In the genomic region with DNA sequence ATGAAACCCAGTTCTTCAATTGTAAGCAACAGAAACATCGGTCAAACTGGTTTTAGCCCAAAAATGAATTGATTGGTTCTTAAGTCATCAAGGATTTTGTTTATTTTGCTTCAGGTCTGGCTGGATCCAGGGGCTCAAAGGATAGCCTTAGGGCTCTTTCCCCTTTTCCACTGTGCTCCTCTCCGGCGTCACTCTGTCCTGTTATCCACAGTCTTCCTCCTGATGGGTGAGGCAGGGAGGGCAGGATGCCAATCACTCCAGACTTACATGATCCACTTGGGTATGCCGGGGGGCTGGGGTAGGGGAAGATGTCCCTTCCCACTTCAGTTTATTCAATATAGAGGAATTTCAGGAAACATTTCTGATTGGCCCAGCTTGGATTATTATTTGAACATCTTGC, we compare ENCODE assay signal across 17 cellular contexts. TPM values are rescaled to one million over a fixed set of nuclear protein-coding genes. Genes with fewer than 3 reads are reported as not detected.
DNase-seq lines count a peak whose midpoint lies in the region; ATAC-seq and TF ChIP-seq lines count a peak whose summit lies in the region.
"Had no signal": no experiment of that assay in that cellular context is flagged by ENCODE, and none has a peak within 500 bp of the region (broad histone marks: within the 10 kb centered on the region; RNA-seq: fewer than 3 reads in every experiment).

No MANE protein-coding gene starts in this region.

- H3K4me1 Mint-ChIP-seq in activated CD4-positive, alpha-beta T cell treated with anti-CD3 and anti-CD28 coated beads, Interleukin-2, amount 10 ng/mL, durations not matched to agents 7 days and 5 days: no peaks in the 10 kb centered on the region
- peaks cover 3% of the 10 kb centered on the region for H3K4me1 Mint-ChIP-seq in activated CD4-positive, alpha-beta T cell treated with anti-CD3 and anti-CD28 coated beads, Interleukin-2, amount 10 ng/mL, durations not matched to agents 24 days and 14 days
- H3K4me1 Mint-ChIP-seq in HFFc6 (ENCODE audit: low read depth) (peaks cover 9% of the 10 kb centered on the region), WTC11 (peaks cover 11% of the 10 kb centered on the region)
- no peaks in the 10 kb centered on the region for H3K4me1 Mint-ChIP-seq in stimulated activated effector memory CD8-positive, alpha-beta T cell treated with anti-CD3 and anti-CD28 coated beads, Interleukin-12 subunit alpha, Interleukin-12 subunit beta, amount 100 ng/mL, for 72 hours

- H3K27ac Mint-ChIP-seq in activated CD4-positive, alpha-beta T cell treated with anti-CD3 and anti-CD28 coated beads, Interleukin-2, amount 10 ng/mL, durations not matched to agents 7 days and 5 days: peak overlapping the region; percentile 0
- no peak overlapping the region for H3K27ac Mint-ChIP-seq in activated CD4-positive, alpha-beta T cell treated with anti-CD3 and anti-CD28 coated beads, Interleukin-2, amount 10 ng/mL, durations not matched to agents 24 days and 14 days
- H3K27ac Mint-ChIP-seq in HFFc6 (0 out of 2 replicates have a peak overlapping the region, but pooled peaks have one; percentile 14), WTC11 (no peak overlapping the region)
- peak overlapping the region; percentile 74 for H3K27ac Mint-ChIP-seq in stimulated activated effector memory CD8-positive, alpha-beta T cell treated with anti-CD3 and anti-CD28 coated beads, Interleukin-12 subunit alpha, Interleukin-12 subunit beta, amount 100 ng/mL, for 72 hours

- H3K9me3 Mint-ChIP-seq in activated CD4-positive, alpha-beta T cell treated with anti-CD3 and anti-CD28 coated beads, Interleukin-2, amount 10 ng/mL, durations not matched to agents 7 days and 5 days: no peaks in the 10 kb centered on the region
- H3K9me3 Mint-ChIP-seq in activated CD4-positive, alpha-beta T cell treated with anti-CD3 and anti-CD28 coated beads, Interleukin-2, amount 10 ng/mL, durations not matched to agents 24 days and 14 days: no peaks in the 10 kb centered on the region
- no peaks in the 10 kb centered on the region for H3K9me3 Mint-ChIP-seq in HFFc6
- no peaks in the 10 kb centered on the region for H3K9me3 Mint-ChIP-seq in stimulated activated effector memory CD8-positive, alpha-beta T cell treated with anti-CD3 and anti-CD28 coated beads, Interleukin-12 subunit alpha, Interleukin-12 subunit beta, amount 100 ng/mL, for 72 hours
- no peaks in the 10 kb centered on the region for H3K9me3 Mint-ChIP-seq in WTC11

- CTCF ChIA-PET in activated CD4-positive, alpha-beta T cell treated with anti-CD3 and anti-CD28 coated beads, Interleukin-2, amount 10 ng/mL, durations not matched to agents 7 days and 5 days (lab: Charles Lee): no interaction called here
- CTCF ChIA-PET in WTC11 (lab: Charles Lee): no interaction called here

- intact Hi-C loops in activated CD4-positive, alpha-beta T cell treated with anti-CD3 and anti-CD28 coated beads, Interleukin-2, amount 10 ng/mL, durations not matched to agents 24 days and 14 days (cut with micrococcal nuclease): no loop called here

- TF ChIP-seq CTCF in HFFc6 (IDR thresholded peaks at IDR 0.05) (no peak), WTC11 (IDR thresholded peaks at IDR 0.05) (no peak)

- H3K4me3 Mint-ChIP-seq in activated CD4-positive, alpha-beta T cell treated with anti-CD3 and anti-CD28 coated beads, Interleukin-2, amount 10 ng/mL, durations not matched to agents 7 days and 5 days: no peak overlapping the region
- H3K4me3 Mint-ChIP-seq in activated CD4-positive, alpha-beta T cell treated with anti-CD3 and anti-CD28 coated beads, Interleukin-2, amount 10 ng/mL, durations not matched to agents 24 days and 14 days: no peak overlapping the region
- H3K4me3 Mint-ChIP-seq in HFFc6 (no peak overlapping the region), WTC11 (no peak overlapping the region)
- H3K4me3 Mint-ChIP-seq in stimulated activated effector memory CD8-positive, alpha-beta T cell treated with anti-CD3 and anti-CD28 coated beads, Interleukin-12 subunit alpha, Interleukin-12 subunit beta, amount 100 ng/mL, for 72 hours: no peak overlapping the region

- POLR2A ChIA-PET in activated CD4-positive, alpha-beta T cell treated with anti-CD3 and anti-CD28 coated beads, Interleukin-2, amount 10 ng/mL, durations not matched to agents 7 days and 5 days (lab: Charles Lee): no interaction called here
- POLR2A ChIA-PET in WTC11 (lab: Charles Lee): no interaction called here

- H3K27me3 Mint-ChIP-seq in activated CD4-positive, alpha-beta T cell treated with anti-CD3 and anti-CD28 coated beads, Interleukin-2, amount 10 ng/mL, durations not matched to agents 7 days and 5 days: no peaks in the 10 kb centered on the region
- no peaks in the 10 kb centered on the region for H3K27me3 Mint-ChIP-seq in activated CD4-positive, alpha-beta T cell treated with anti-CD3 and anti-CD28 coated beads, Interleukin-2, amount 10 ng/mL, durations not matched to agents 24 days and 14 days
- H3K27me3 Mint-ChIP-seq in HFFc6 (ENCODE audit: insufficient read depth) (peaks cover 3% of the 10 kb centered on the region), WTC11 (ENCODE audit: low read depth) (no peaks in the 10 kb centered on the region)

- DNase-seq in activated CD4-positive, alpha-beta T cell treated with anti-CD3 and anti-CD28 coated beads, Interleukin-2, amount 10 ng/mL, durations not matched to agents 7 days and 5 days: no peak
- no peak for DNase-seq in activated CD4-positive, alpha-beta T cell treated with anti-CD3 and anti-CD28 coated beads, Interleukin-2, amount 10 ng/mL, durations not matched to agents 24 days and 14 days
- DNase-seq in HFFc6 (no peak), mesenteric fat pad (ENCODE audit: low spot score) (peak; percentile 64), GOT3 (lab: John Stamatoyannopoulos, UW) (no peak), WTC11 (ENCODE audit: low spot score) (no peak), H4 (ENCODE audit: low spot score) (no peak)
- DNase-seq in stimulated activated effector memory CD8-positive, alpha-beta T cell treated with anti-CD3 and anti-CD28 coated beads, Interleukin-12 subunit alpha, Interleukin-12 subunit beta, amount 100 ng/mL, for 72 hours (ENCODE audit: low spot score in 2 of 2): no peak
- DNase-seq: AML-193, DND-41, NCI-H1417, NCI-H187, NCI-H2107, NCI-H510A, NCI-H748 treated with DMSO at 0.1 percent for 48 hours, OCI-M1, SHP77 treated with DMSO at 0.1 percent for 48 hours had no signal

- no peak for ATAC-seq in stimulated activated effector memory CD8-positive, alpha-beta T cell treated with anti-CD3 and anti-CD28 coated beads, Interleukin-12 subunit alpha, Interleukin-12 subunit beta, amount 100 ng/mL, for 72 hours
- ATAC-seq in WTC11: no peak

- peaks cover 25% of the 10 kb centered on the region for H3K36me3 Mint-ChIP-seq in activated CD4-positive, alpha-beta T cell treated with anti-CD3 and anti-CD28 coated beads, Interleukin-2, amount 10 ng/mL, durations not matched to agents 7 days and 5 days (ENCODE audit: low read depth)
- peaks cover 36% of the 10 kb centered on the region for H3K36me3 Mint-ChIP-seq in activated CD4-positive, alpha-beta T cell treated with anti-CD3 and anti-CD28 coated beads, Interleukin-2, amount 10 ng/mL, durations not matched to agents 24 days and 14 days (ENCODE audit: low read depth)
- peaks cover 35% of the 10 kb centered on the region for H3K36me3 Mint-ChIP-seq in HFFc6 (ENCODE audit: low read depth)
- H3K36me3 Mint-ChIP-seq in stimulated activated effector memory CD8-positive, alpha-beta T cell treated with anti-CD3 and anti-CD28 coated beads, Interleukin-12 subunit alpha, Interleukin-12 subunit beta, amount 100 ng/mL, for 72 hours: peaks cover 53% of the 10 kb centered on the region
- peaks cover 27% of the 10 kb centered on the region for H3K36me3 Mint-ChIP-seq in WTC11

TF ChIP-seq in WTC11, 78 proteins besides CTCF, POLR2A, EP300 and RAD21 (continues in another document):
- TF ChIP-seq NR2C2 (CRISPR knock-in tag; IDR thresholded peaks at IDR 0.05): no peak
- TF ChIP-seq, protein P1, sequence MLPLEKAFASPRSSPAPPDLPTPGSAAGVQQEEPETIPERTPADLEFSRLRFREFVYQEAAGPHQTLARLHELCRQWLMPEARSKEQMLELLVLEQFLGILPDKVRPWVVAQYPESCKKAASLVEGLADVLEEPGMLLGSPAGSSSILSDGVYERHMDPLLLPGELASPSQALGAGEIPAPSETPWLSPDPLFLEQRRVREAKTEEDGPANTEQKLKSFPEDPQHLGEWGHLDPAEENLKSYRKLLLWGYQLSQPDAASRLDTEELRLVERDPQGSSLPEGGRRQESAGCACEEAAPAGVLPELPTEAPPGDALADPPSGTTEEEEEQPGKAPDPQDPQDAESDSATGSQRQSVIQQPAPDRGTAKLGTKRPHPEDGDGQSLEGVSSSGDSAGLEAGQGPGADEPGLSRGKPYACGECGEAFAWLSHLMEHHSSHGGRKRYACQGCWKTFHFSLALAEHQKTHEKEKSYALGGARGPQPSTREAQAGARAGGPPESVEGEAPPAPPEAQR (CRISPR knock-in tag; IDR thresholded peaks at IDR 0.05): no peak

RNA-seq across cellular contexts. Expression of a gene that starts 40.0 kb away (rescaled TPM):
- total RNA-seq in activated CD4-positive, alpha-beta T cell treated with anti-CD3 and anti-CD28 coated beads, Interleukin-2, amount 10 ng/mL, durations not matched to agents 7 days and 5 days: 10 to 100 TPM; 22.8 to 25.6 TPM
- 119 and 120 TPM in 2 replicates for total RNA-seq in activated CD4-positive, alpha-beta T cell treated with anti-CD3 and anti-CD28 coated beads, Interleukin-2, amount 10 ng/mL, durations not matched to agents 24 days and 14 days
- 10 to 100 TPM in 2 of 6 experiments, 1 to 10 TPM in 4; 8.5 to 11.1 (median 9.5) TPM for total RNA-seq in HFFc6 (2021; fragmentation: NEBNext Ultra II Directional; extraction: Animal tissue kit (Norgen Biotek cat#: 25700))
- 8.3 TPM for total RNA-seq in mesenteric fat pad
- 21.4 to 22.6 TPM (median 22.6 TPM) in 3 replicates for total RNA-seq in WTC11 (2021)
- total RNA-seq in H4 (2014; rRNA removed; shearing (Covaris generic)): 2.9 and 3.7 TPM in 2 replicates

RNA-seq across cellular contexts. Expression of a gene that starts 40.1 kb away (rescaled TPM):
- 10 to 100 TPM; 26.5 to 27.1 TPM for total RNA-seq in activated CD4-positive, alpha-beta T cell treated with anti-CD3 and anti-CD28 coated beads, Interleukin-2, amount 10 ng/mL, durations not matched to agents 7 days and 5 days
- 65.7 and 68.1 TPM in 2 replicates for total RNA-seq in activated CD4-positive, alpha-beta T cell treated with anti-CD3 and anti-CD28 coated beads, Interleukin-2, amount 10 ng/mL, durations not matched to agents 24 days and 14 days
- total RNA-seq in HFFc6 (2021; fragmentation: NEBNext Ultra II Directional; extraction: Animal tissue kit (Norgen Biotek cat#: 25700)): 10 to 100 TPM; 64.1 to 83.7 (median 74.6) TPM
- total RNA-seq in mesenteric fat pad: 40.9 TPM
- 23.4 to 29.4 TPM (median 25.2 TPM) in 3 replicates for total RNA-seq in WTC11 (2021)
- 51.5 and 51.6 TPM in 2 replicates for total RNA-seq in H4 (2014; rRNA removed; shearing (Covaris generic))

RNA-seq across cellular contexts. Expression of a gene that starts 58.0 kb away (rescaled TPM):
- total RNA-seq in activated CD4-positive, alpha-beta T cell treated with anti-CD3 and anti-CD28 coated beads, Interleukin-2, amount 10 ng/mL, durations not matched to agents 7 days and 5 days: 10 to 100 TPM; 36.8 to 44.2 TPM
- 48.9 and 49.8 TPM in 2 replicates for total RNA-seq in activated CD4-positive, alpha-beta T cell treated with anti-CD3 and anti-CD28 coated beads, Interleukin-2, amount 10 ng/mL, durations not matched to agents 24 days and 14 days
- 10 to 100 TPM; 54.8 to 73.9 (median 60.7) TPM for total RNA-seq in HFFc6 (2021; fragmentation: NEBNext Ultra II Directional; extraction: Animal tissue kit (Norgen Biotek cat#: 25700))
- 40.6 TPM for total RNA-seq in mesenteric fat pad
- 44.8 to 54.9 TPM (median 50.6 TPM) in 3 replicates for total RNA-seq in WTC11 (2021)
- 30.5 and 39.7 TPM in 2 replicates for total RNA-seq in H4 (2014; rRNA removed; shearing (Covaris generic))

Comparison
In these comparisons a context has a peak if more than half of its experiments do, and no peak if none do; other contexts are left out.
1. H3K27ac Mint-ChIP-seq: peak in activated CD4-positive, alpha-beta T cell treated with anti-CD3 and anti-CD28 coated beads, Interleukin-2, amount 10 ng/mL, durations not matched to agents 7 days and 5 days (single experiment), HFFc6 (single experiment) and stimulated activated effector memory CD8-positive, alpha-beta T cell treated with anti-CD3 and anti-CD28 coated beads, Interleukin-12 subunit alpha, Interleukin-12 subunit beta, amount 100 ng/mL, for 72 hours (single experiment); none in activated CD4-positive, alpha-beta T cell treated with anti-CD3 and anti-CD28 coated beads, Interleukin-2, amount 10 ng/mL, durations not matched to agents 24 days and 14 days (single experiment) and WTC11 (single experiment).